ENCODE assay signal across 1 cellular context in genomic region chr2:226835796-226836547, GRCh38.
TF ChIP-seq lines count a peak whose summit lies in the region.

RHBDD1 (plus strand) TSS chr2:226836054; CDS start chr2:226864694, 28,640 bp downstream.

TF ChIP-seq in K562, 482 proteins besides CTCF, POLR2A, EP300 and RAD21 (continued from another document and continues in another):
- TF ChIP-seq GTF3C2 (IDR thresholded peaks at IDR 0.05; ENCODE audit: borderline replicate concordance, extremely low read depth, insufficient read length) (no peak), MIER1 (IDR thresholded peaks at IDR 0.05; ENCODE audit: low read depth) (no peak), GABPA (tag; conservative IDR thresholded peaks at IDR 0.05; ENCODE audit: low read depth) (peak; percentile 67), SMARCA5 (IDR thresholded peaks at IDR 0.05) (no peak), CHD2 (IDR thresholded peaks at IDR 0.05; ENCODE audit: low read depth, low read length) (no peak), ZNF318 (IDR thresholded peaks at IDR 0.05; ENCODE audit: borderline replicate concordance in 1 of 2, low read depth in 1 of 2) (0 out of 4 replicates have a peak, but pooled peaks of 1 of the 2 experiments have one; percentile 42), SMARCA4 (IDR thresholded peaks at IDR 0.05) (no peak), RUNX1 (IDR thresholded peaks at IDR 0.05; ENCODE audit: low read depth) (no peak), ZNF75A (CRISPR knock-in tag; IDR thresholded peaks at IDR 0.05) (no peak), FOXK1 (CRISPR knock-in tag; IDR thresholded peaks at IDR 0.05; ENCODE audit: borderline replicate concordance) (no peak), AFF4 (CRISPR knock-in tag; IDR thresholded peaks at IDR 0.05) (no peak; the same call in none of the 2 replicates), FOXK2 (conservative IDR thresholded peaks at IDR 0.05 in 1 of 2, IDR thresholded peaks at IDR 0.05 in 1 of 2; ENCODE audit: low read depth in 2 of 2) (peak in 1 of 2 experiments; percentile 8; a peak in 1 of 4 replicates), NFIC (IDR thresholded peaks at IDR 0.05) (no peak), EHMT2 (IDR thresholded peaks at IDR 0.05) (no peak), ZNF780A (CRISPR knock-in tag; IDR thresholded peaks at IDR 0.05) (no peak), ZNF431 (CRISPR knock-in tag; IDR thresholded peaks at IDR 0.05) (peak; percentile 90), E2F5 (CRISPR knock-in tag; IDR thresholded peaks at IDR 0.05) (peak; percentile 94), KAT8 (IDR thresholded peaks at IDR 0.05; ENCODE audit: low read depth) (no peak), KLF6 (CRISPR knock-in tag; IDR thresholded peaks at IDR 0.05; ENCODE audit: borderline replicate concordance) (no peak), TBP (optimal IDR thresholded peaks at IDR 0.05; ENCODE audit: low read depth, low read length) (peak; percentile 81), IRF9 (tag; IDR thresholded peaks at IDR 0.05) (no peak), ZBTB34 (CRISPR knock-in tag; IDR thresholded peaks at IDR 0.05) (no peak), HDAC8 (tag; IDR thresholded peaks at IDR 0.05) (no peak), SMC3 (conservative IDR thresholded peaks at IDR 0.05; ENCODE audit: insufficient read depth, low read depth, low read length) (no peak), THAP12 (CRISPR knock-in tag; IDR thresholded peaks at IDR 0.05) (no peak), GABPB2 (CRISPR knock-in tag; conservative IDR thresholded peaks at IDR 0.05) (no peak), ZNF3 (CRISPR knock-in tag; IDR thresholded peaks at IDR 0.05) (no peak), TFAP4 (CRISPR knock-in tag; IDR thresholded peaks at IDR 0.05; ENCODE audit: borderline replicate concordance) (peak; percentile 69), TRIM25 (IDR thresholded peaks at IDR 0.05; ENCODE audit: borderline replicate concordance) (no peak), ZNF175 (CRISPR knock-in tag; IDR thresholded peaks at IDR 0.05; ENCODE audit: low read depth) (no peak), ZZZ3 (IDR thresholded peaks at IDR 0.05) (no peak)
